Comparison of ENCODE assay signal across 1 cellular context in the genomic region with DNA sequence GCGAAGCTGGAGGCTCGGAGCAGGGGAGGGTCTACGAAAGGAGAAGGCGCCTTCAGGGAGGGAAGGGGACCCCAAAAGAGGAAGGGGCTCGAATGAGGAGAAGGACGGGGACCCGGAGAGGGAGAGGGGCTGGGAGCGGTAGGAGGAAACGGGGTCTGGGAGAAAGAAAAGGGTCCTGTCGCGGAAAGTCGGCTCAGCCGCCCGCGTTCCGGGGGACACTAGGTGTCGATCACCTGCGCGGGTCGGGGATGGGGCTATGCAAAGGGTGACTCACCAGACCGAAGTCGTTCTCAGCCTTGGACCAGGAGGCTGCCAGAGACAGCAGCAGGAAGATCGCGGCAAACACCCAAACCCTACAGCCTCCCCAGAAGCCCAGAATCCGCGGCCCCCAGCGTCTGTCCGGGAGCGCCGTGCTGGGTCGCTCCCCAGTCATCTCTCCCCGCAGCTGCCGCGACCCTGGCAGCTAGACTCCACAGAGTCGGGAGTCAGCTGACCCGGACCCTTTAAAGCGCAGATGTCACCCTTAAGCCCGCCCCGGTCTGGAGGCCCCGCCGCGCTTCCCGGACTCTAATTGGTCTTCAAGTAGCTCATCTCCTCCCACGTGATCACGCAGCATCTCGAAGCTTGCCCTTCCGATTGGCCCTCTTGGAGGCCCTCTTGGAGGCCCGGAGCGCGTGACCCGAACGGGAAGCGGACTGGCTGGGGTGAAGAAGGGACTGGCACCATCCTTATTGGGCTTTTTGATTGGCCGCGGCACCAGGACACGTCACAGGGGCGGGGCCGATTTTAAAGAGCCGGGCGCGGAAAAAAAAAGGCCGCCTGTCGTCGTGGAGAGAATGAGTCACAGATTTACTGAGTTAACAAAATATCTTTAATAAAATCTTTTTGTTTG.
TF ChIP-seq lines count a peak whose summit lies in the region.

TSS of gene NEU1 (minus strand) at position 478 of the 892 bp plus-strand sequence. CDS start at position 433, 45 bp downstream.

TF ChIP-seq in HepG2, 621 proteins besides CTCF, POLR2A, EP300 and RAD21 (continued from another document and continues in another):
- TF ChIP-seq MYNN (CRISPR knock-in tag; IDR thresholded peaks at IDR 0.05; ENCODE audit: low read depth) (0 out of 2 replicates have a peak, but pooled peaks have one; percentile 50), ZMYM2 (CRISPR knock-in tag; IDR thresholded peaks at IDR 0.05) (no peak), ATF6 (CRISPR knock-in tag; conservative IDR thresholded peaks at IDR 0.05) (0 out of 2 replicates have a peak, but pooled peaks have one; percentile 51), MAFG (CRISPR knock-in tag; IDR thresholded peaks at IDR 0.05) (peak; percentile 51), ZNF180 (CRISPR knock-in tag; IDR thresholded peaks at IDR 0.05; ENCODE audit: borderline replicate concordance, low read depth) (peak; percentile 91; the same call in 1 of the 2 replicates), ZNF367 (CRISPR knock-in tag; IDR thresholded peaks at IDR 0.05; ENCODE audit: borderline replicate concordance) (peak; percentile 99), ZNF784 (CRISPR knock-in tag; IDR thresholded peaks at IDR 0.05; ENCODE audit: borderline replicate concordance) (peak; percentile 38; the same call in 1 of the 2 replicates), RFX3 (CRISPR knock-in tag; IDR thresholded peaks at IDR 0.05) (no peak), SMYD3 (CRISPR knock-in tag; IDR thresholded peaks at IDR 0.05) (peak; percentile 96), ZNF383 (CRISPR knock-in tag; IDR thresholded peaks at IDR 0.05; ENCODE audit: borderline replicate concordance) (0 out of 2 replicates have a peak, but pooled peaks have one; percentile 2), TGIF2 (CRISPR knock-in tag; IDR thresholded peaks at IDR 0.05) (peak; percentile 97), TARDBP (CRISPR knock-in tag; IDR thresholded peaks at IDR 0.05) (peak; percentile 93), ZBTB37 (CRISPR knock-in tag; IDR thresholded peaks at IDR 0.05) (no peak; the same call in 1 of the 2 replicates), TCF7 (IDR thresholded peaks at IDR 0.05; ENCODE audit: low read depth) (no peak), ZNF572 (CRISPR knock-in tag; IDR thresholded peaks at IDR 0.05) (0 out of 2 replicates have a peak, but pooled peaks have one; percentile 46), ZNF30 (CRISPR knock-in tag; IDR thresholded peaks at IDR 0.05) (0 out of 2 replicates have a peak, but pooled peaks have one; percentile 40), GABPA (IDR thresholded peaks at IDR 0.05; ENCODE audit: low read depth, low read length) (no peak), GABPA (CRISPR knock-in tag; IDR thresholded peaks at IDR 0.05; ENCODE audit: low read depth) (peak; percentile 75), ZEB1 (IDR thresholded peaks at IDR 0.05; ENCODE audit: insufficient replicate concordance, low read depth) (peak; percentile 76), HNRNPL (IDR thresholded peaks at IDR 0.05; ENCODE audit: low read depth, low read length) (peak; percentile 88), MAF1 (CRISPR knock-in tag; IDR thresholded peaks at IDR 0.05; ENCODE audit: borderline replicate concordance) (peak; percentile 83; the same call in 1 of the 2 replicates), ZNF335 (CRISPR knock-in tag; IDR thresholded peaks at IDR 0.05) (peak; percentile 97), ZNF709 (CRISPR knock-in tag; IDR thresholded peaks at IDR 0.05) (no peak), AGO1 (IDR thresholded peaks at IDR 0.05; ENCODE audit: low read depth, low read length, poor library complexity, severe bottlenecking) (peak; percentile 97), ETV6 (CRISPR knock-in tag; conservative IDR thresholded peaks at IDR 0.05) (peak; percentile 85), RBAK (CRISPR knock-in tag; IDR thresholded peaks at IDR 0.05) (0 out of 2 replicates have a peak, but pooled peaks have one; percentile 47), RELA (CRISPR knock-in tag; IDR thresholded peaks at IDR 0.05) (peak; percentile 73; the same call in 1 of the 2 replicates), EEA1 (CRISPR knock-in tag; IDR thresholded peaks at IDR 0.05; ENCODE audit: borderline replicate concordance) (peak; percentile 94), NAIF1 (CRISPR knock-in tag; IDR thresholded peaks at IDR 0.05; ENCODE audit: borderline replicate concordance) (no peak; the same call in 1 of the 2 replicates), FOXA1 (IDR thresholded peaks at IDR 0.05) (no peak), FOXA1 (CRISPR knock-in tag; IDR thresholded peaks at IDR 0.05) (no peak), ZSCAN12 (CRISPR knock-in tag; IDR thresholded peaks at IDR 0.05) (peak; percentile 19; the same call in 1 of the 2 replicates), PCBP1 (IDR thresholded peaks at IDR 0.05; ENCODE audit: borderline replicate concordance, low read depth, low read length) (peak; percentile 91; the same call in 1 of the 2 replicates), RCOR2 (CRISPR knock-in tag; IDR thresholded peaks at IDR 0.05) (no peak), DMAP1 (CRISPR knock-in tag; IDR thresholded peaks at IDR 0.05) (peak; percentile 31; the same call in 1 of the 2 replicates), FOXM1 (CRISPR knock-in tag; IDR thresholded peaks at IDR 0.05) (no peak), IRF9 (CRISPR knock-in tag; IDR thresholded peaks at IDR 0.05; ENCODE audit: borderline replicate concordance) (peak; percentile 95), TOPORS (CRISPR knock-in tag; IDR thresholded peaks at IDR 0.05) (peak; percentile 65; the same call in 1 of the 2 replicates), TAF1 (CRISPR knock-in tag; IDR thresholded peaks at IDR 0.05) (peak; percentile 99), ZNF17 (CRISPR knock-in tag; IDR thresholded peaks at IDR 0.05) (no peak), NCOA1 (CRISPR knock-in tag; IDR thresholded peaks at IDR 0.05) (peak; percentile 89; the same call in 1 of the 2 replicates), ZNF44 (CRISPR knock-in tag; IDR thresholded peaks at IDR 0.05) (no peak), REXO4 (CRISPR knock-in tag; IDR thresholded peaks at IDR 0.05; ENCODE audit: borderline replicate concordance) (peak; percentile 62; the same call in 1 of the 2 replicates), ZSCAN5A (CRISPR knock-in tag; IDR thresholded peaks at IDR 0.05; ENCODE audit: borderline replicate concordance) (peak; percentile 93), ZNF513 (CRISPR knock-in tag; conservative IDR thresholded peaks at IDR 0.05) (no peak; the same call in 1 of the 2 replicates), RXRA (CRISPR knock-in tag; IDR thresholded peaks at IDR 0.05) (peak; percentile 79; the same call in 1 of the 2 replicates), TP53 (CRISPR knock-in tag; conservative IDR thresholded peaks at IDR 0.05) (no peak)
- TF ChIP-seq, protein P1, sequence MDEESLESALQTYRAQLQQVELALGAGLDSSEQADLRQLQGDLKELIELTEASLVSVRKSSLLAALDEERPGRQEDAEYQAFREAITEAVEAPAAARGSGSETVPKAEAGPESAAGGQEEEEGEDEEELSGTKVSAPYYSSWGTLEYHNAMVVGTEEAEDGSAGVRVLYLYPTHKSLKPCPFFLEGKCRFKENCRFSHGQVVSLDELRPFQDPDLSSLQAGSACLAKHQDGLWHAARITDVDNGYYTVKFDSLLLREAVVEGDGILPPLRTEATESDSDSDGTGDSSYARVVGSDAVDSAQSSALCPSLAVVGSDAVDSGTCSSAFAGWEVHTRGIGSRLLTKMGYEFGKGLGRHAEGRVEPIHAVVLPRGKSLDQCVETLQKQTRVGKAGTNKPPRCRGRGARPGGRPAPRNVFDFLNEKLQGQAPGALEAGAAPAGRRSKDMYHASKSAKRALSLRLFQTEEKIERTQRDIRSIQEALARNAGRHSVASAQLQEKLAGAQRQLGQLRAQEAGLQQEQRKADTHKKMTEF (CRISPR knock-in tag; IDR thresholded peaks at IDR 0.05) = peak; percentile 92
- TF ChIP-seq, protein P2, sequence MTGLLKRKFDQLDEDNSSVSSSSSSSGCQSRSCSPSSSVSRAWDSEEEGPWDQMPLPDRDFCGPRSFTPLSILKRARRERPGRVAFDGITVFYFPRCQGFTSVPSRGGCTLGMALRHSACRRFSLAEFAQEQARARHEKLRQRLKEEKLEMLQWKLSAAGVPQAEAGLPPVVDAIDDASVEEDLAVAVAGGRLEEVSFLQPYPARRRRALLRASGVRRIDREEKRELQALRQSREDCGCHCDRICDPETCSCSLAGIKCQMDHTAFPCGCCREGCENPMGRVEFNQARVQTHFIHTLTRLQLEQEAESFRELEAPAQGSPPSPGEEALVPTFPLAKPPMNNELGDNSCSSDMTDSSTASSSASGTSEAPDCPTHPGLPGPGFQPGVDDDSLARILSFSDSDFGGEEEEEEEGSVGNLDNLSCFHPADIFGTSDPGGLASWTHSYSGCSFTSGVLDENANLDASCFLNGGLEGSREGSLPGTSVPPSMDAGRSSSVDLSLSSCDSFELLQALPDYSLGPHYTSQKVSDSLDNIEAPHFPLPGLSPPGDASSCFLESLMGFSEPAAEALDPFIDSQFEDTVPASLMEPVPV (CRISPR knock-in tag; IDR thresholded peaks at IDR 0.05) = no peak; the same call in 1 of the 2 replicates
- TF ChIP-seq, protein P3, sequence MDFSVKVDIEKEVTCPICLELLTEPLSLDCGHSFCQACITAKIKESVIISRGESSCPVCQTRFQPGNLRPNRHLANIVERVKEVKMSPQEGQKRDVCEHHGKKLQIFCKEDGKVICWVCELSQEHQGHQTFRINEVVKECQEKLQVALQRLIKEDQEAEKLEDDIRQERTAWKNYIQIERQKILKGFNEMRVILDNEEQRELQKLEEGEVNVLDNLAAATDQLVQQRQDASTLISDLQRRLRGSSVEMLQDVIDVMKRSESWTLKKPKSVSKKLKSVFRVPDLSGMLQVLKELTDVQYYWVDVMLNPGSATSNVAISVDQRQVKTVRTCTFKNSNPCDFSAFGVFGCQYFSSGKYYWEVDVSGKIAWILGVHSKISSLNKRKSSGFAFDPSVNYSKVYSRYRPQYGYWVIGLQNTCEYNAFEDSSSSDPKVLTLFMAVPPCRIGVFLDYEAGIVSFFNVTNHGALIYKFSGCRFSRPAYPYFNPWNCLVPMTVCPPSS (IDR thresholded peaks at IDR 0.05) = no peak
